3 cellular contexts compared by ENCODE assay signal in the genomic region with DNA sequence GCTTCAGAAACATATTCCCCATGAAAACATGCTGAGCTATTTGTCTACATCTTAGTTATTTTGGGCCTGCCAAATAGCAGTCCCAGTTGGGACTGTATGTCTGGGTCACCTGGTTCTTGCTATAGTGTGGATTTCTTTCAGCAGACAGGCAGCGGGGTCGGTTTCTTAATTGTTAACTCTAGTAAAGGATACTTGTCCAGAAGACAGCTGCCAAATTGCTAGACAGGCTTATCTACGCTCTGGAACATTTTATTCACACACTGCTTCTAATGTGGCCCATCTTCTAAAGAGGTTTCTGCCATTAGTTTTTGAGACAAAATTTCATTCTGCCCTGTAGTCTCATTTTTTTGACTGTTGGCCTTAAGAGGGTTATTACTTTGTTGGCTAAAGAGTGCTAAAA.
"Had no signal": no experiment of that assay in that cellular context is flagged by ENCODE, and none has a peak within 500 bp of the region (broad histone marks: within the 10 kb centered on the region; RNA-seq: fewer than 3 reads in every experiment).

No MANE protein-coding gene starts in this region.

- ATAC-seq: GM12878 had no signal

- H3K4me3 ChIP-seq: GM12878 had no signal

- DNase-seq: GDM1, GF-D8 had no signal
